22 cellular contexts compared by ENCODE assay signal in the genomic region with DNA sequence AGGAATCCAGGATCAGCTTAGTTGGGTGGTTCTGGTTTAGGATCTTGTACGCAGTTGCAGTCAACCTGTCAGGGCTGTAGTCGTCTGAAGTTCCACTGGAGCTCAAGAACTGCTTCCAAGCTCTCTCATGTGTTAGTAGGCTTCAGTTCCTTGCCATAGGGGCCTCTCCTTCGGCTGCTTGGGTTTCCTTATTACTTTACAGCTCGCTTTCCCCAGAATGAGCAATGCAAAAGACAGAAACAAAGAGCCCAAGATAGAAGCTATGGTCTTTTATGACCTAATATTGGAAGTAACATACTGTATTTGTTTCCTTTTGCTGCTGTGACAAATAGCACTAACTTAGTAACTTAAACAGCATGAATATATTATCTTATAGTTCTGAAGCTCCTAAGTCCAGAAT.
"Had no signal": no experiment of that assay in that cellular context is flagged by ENCODE, and none has a peak within 500 bp of the region (broad histone marks: within the 10 kb centered on the region; RNA-seq: fewer than 3 reads in every experiment).

No MANE protein-coding gene starts in this region.

- H3K4me2 ChIP-seq: hepatocyte, smooth muscle cell had no signal

- DNase-seq: heart right ventricle; islet precursor cell; lower lobe of right lung; mammary epithelial cell; mesenchymal stem cell; naive B cell; natural killer cell; nephron progenitor cell; ovary; right lobe of liver; stimulated activated CD4-positive, alpha-beta T cell treated with anti-CD3 and anti-CD28 coated beads, Interleukin-1b, Interleukin-23, amount 100 ng/mL, for 48 hours; stimulated activated CD4-positive, alpha-beta T cell treated with anti-CD3 and anti-CD28 coated beads, Interleukin-4, amount 100 ng/mL, for 1 hour; stimulated activated naive CD4-positive, alpha-beta T cell; tibial artery; trophoblast cell; upper lobe of right lung had no signal

- H3K36me3 ChIP-seq: heart right ventricle, lower lobe of right lung, ovary, right atrium auricular region, right lobe of liver, suprapubic skin, thoracic aorta, tibial artery, upper lobe of right lung had no signal

- ATAC-seq: left lobe of liver, lower lobe of right lung, natural killer cell, right lobe of liver had no signal

- H3K27ac ChIP-seq: heart right ventricle, hepatocyte, lower lobe of right lung, ovary, right atrium auricular region, right lobe of liver, suprapubic skin, thoracic aorta, tibial artery, upper lobe of right lung had no signal

- H3K4me1 ChIP-seq: heart right ventricle, lower lobe of right lung, right atrium auricular region, right lobe of liver, suprapubic skin had no signal

- H3K27me3 ChIP-seq: heart right ventricle, hepatocyte, ovary, right atrium auricular region, right lobe of liver, suprapubic skin, tibial artery, upper lobe of right lung had no signal

- H3K9me3 ChIP-seq: heart right ventricle, lower lobe of right lung, ovary, right atrium auricular region, right lobe of liver, suprapubic skin, thoracic aorta, tibial artery, upper lobe of right lung had no signal

- H2AFZ ChIP-seq: hepatocyte had no signal

- H3K4me3 ChIP-seq: heart right ventricle, hepatocyte, lower lobe of right lung, ovary, right atrium auricular region, right lobe of liver, smooth muscle cell, suprapubic skin, thoracic aorta, tibial artery, upper lobe of right lung had no signal

- H3K79me2 ChIP-seq: hepatocyte had no signal
